ENCODE assay signal across 8 cellular contexts in genomic region chr6:145963216-145964068, GRCh38. TPM values are rescaled to one million over a fixed set of nuclear protein-coding genes. Genes with fewer than 3 reads are reported as not detected.
DNase-seq lines count a peak whose midpoint lies in the region; ATAC-seq and TF ChIP-seq lines count a peak whose summit lies in the region.

No MANE protein-coding gene starts in this region.

- no peak for TF ChIP-seq EP300 in esophagus muscularis mucosa (IDR thresholded peaks at IDR 0.05)

- no peaks in the 10 kb centered on the region for H3K36me3 ChIP-seq in esophagus muscularis mucosa
- peaks cover 0 to 5% (median 0%) of the 10 kb centered on the region in 3 experiments for H3K36me3 ChIP-seq in naive thymus-derived CD4-positive, alpha-beta T cell (ENCODE audit: control insufficient read depth in 2 of 3, insufficient read depth in 3 of 3, low read length in 3 of 3)

- peak overlapping the region; percentile 91 to 100 (median 98) for H3K27ac Mint-ChIP-seq in naive thymus-derived CD4-positive, alpha-beta T cell

- no peaks in the 10 kb centered on the region for H3K27me3 ChIP-seq in esophagus muscularis mucosa
- H3K27me3 ChIP-seq in naive thymus-derived CD4-positive, alpha-beta T cell (ENCODE audit: control insufficient read depth in 2 of 2, insufficient read depth in 2 of 2, low read length in 2 of 2), result no peaks in the 10 kb centered on the region

- H3K36me3 Mint-ChIP-seq in naive thymus-derived CD4-positive, alpha-beta T cell, result peaks cover 3 to 7% (median 5%) of the 10 kb centered on the region in 5 donors

- peak overlapping the region; percentile 90 to 99 (median 98) for H3K4me3 Mint-ChIP-seq in naive thymus-derived CD4-positive, alpha-beta T cell

- H3K4me3 ChIP-seq in esophagus muscularis mucosa, result peak overlapping the region; percentile 70 to 83 (median 77)
- H3K4me3 ChIP-seq in naive thymus-derived CD4-positive, alpha-beta T cell (ENCODE audit: low read length), result peak overlapping the region; percentile 88

- H3K27me3 Mint-ChIP-seq in naive thymus-derived CD4-positive, alpha-beta T cell, result no peaks in the 10 kb centered on the region

- no peaks in the 10 kb centered on the region for H3K9me3 ChIP-seq in esophagus muscularis mucosa
- H3K9me3 ChIP-seq in naive thymus-derived CD4-positive, alpha-beta T cell (ENCODE audit: control insufficient read depth in 2 of 3, low read length in 3 of 3), result no peaks in the 10 kb centered on the region

- TF ChIP-seq POLR2A in esophagus muscularis mucosa (IDR thresholded peaks at IDR 0.05; ENCODE audit: low read depth), result no peak

- POLR2A ChIA-PET in naive thymus-derived CD4-positive, alpha-beta T cell (lab: Charles Lee), result interaction anchor here (0.6 to 2.7 kb wide), 5 partner anchors 39 to 230 kb away, joined by 3 to 32 read pairs (median 6); partner anchors contain the start of genes EPM2A and FBXO30

- peaks cover 30 to 72% (median 56%) of the 10 kb centered on the region in 7 donors for H3K4me1 Mint-ChIP-seq in naive thymus-derived CD4-positive, alpha-beta T cell

- H3K27ac ChIP-seq in esophagus muscularis mucosa (replicated peaks in 1 of 4), result peak overlapping the region; percentile 85 to 92 (median 90)
- peak overlapping the region; percentile 84 for H3K27ac ChIP-seq in naive thymus-derived CD4-positive, alpha-beta T cell (ENCODE audit: low read depth, low read length)

- H3K9me3 Mint-ChIP-seq in naive thymus-derived CD4-positive, alpha-beta T cell, result no peaks in the 10 kb centered on the region

- DNase-seq in NCI-H510A treated with DMSO at 0.1 percent for 48 hours (lab: John Stamatoyannopoulos, UW) (peak; percentile 14), NCI-H510A (lab: John Stamatoyannopoulos, UW) (no peak), NCI-H524 (lab: John Stamatoyannopoulos, UW) (peak; percentile 70 to 79), activated T-cell treated with anti-CD3 and anti-CD28 coated beads for 24 hours (ENCODE audit: low read depth) (peak; percentile 25), esophagus muscularis mucosa (ENCODE audit: extremely low spot score) (peak; percentile 91)
- DNase-seq in naive thymus-derived CD4-positive, alpha-beta T cell, result peak in 6 of 9 donors; percentile 20 to 44 (median 30)
- peak in 5 of 6 experiments; percentile 6 to 60 (median 36) for DNase-seq in stimulated activated naive CD4-positive, alpha-beta T cell (lab: John Stamatoyannopoulos, UW)

- no peak for TF ChIP-seq CTCF in esophagus muscularis mucosa (IDR thresholded peaks at IDR 0.05)

- peak; percentile 21 for ATAC-seq in HG02970 (IDR thresholded peaks at IDR 0.05; ENCODE audit: low FRiP score, unreplicated experiment)
- ATAC-seq in naive thymus-derived CD4-positive, alpha-beta T cell, result peak; percentile 11

- intact Hi-C loops in esophagus muscularis mucosa (cut with DNase I), result loop anchor here (5.0 to 10.0 kb wide), 2 partner anchors 229 to 579 kb away; partner anchors contain the start of genes EPM2A and RAB32
- intact Hi-C loops in naive thymus-derived CD4-positive, alpha-beta T cell (cut with micrococcal nuclease), result loop anchor here (1.0 to 10.0 kb wide), 9 partner anchors 35 to 1899 kb away; partner anchors contain the start of genes EPM2A (in 2 of the 2) and FBXO30 (in 2 of the 2)

- CTCF ChIA-PET in naive thymus-derived CD4-positive, alpha-beta T cell (lab: Charles Lee), result no interaction called here

- peaks cover 30 to 53% (median 40%) of the 10 kb centered on the region in 4 donors for H3K4me1 ChIP-seq in esophagus muscularis mucosa
- H3K4me1 ChIP-seq in naive thymus-derived CD4-positive, alpha-beta T cell (ENCODE audit: control insufficient read depth in 2 of 2, insufficient read depth in 2 of 2, low read length in 2 of 2), result peaks cover 20 to 26% of the 10 kb centered on the region in 2 donors

- under 1% methylated on average over 20 of the region's 44 CpGs for WGBS in esophagus muscularis mucosa

RNA-seq across cellular contexts. Expression of gene SHPRH, which starts 0.7 kb away (rescaled TPM):
- total RNA-seq in esophagus muscularis mucosa, result 10 to 100 TPM; 14.2 to 35.3 (median 18.7) TPM
- 10 to 100 TPM; 20.0 to 44.5 (median 26.2) TPM for total RNA-seq in naive thymus-derived CD4-positive, alpha-beta T cell
- 10 to 100 TPM in 1 of 2 donors, 1 to 10 TPM in 1; 6.7 to 10.2 TPM for polyA plus RNA-seq in naive thymus-derived CD4-positive, alpha-beta T cell
